Comparison of ENCODE assay signal across 18 cellular contexts in genomic region chr13:81184556-81185265, GRCh38.
"Had no signal": no experiment of that assay in that cellular context is flagged by ENCODE, and none has a peak within 500 bp of the region (broad histone marks: within the 10 kb centered on the region; RNA-seq: fewer than 3 reads in every experiment).

No MANE protein-coding gene starts in this region.

- ATAC-seq: activated CD4-positive, CD25-positive, alpha-beta regulatory T cell treated with anti-CD3 and anti-CD28 coated beads, Interleukin-2, amount 50 U/mL, for 24 hours; foreskin keratinocyte; left cardiac atrium; lower lobe of right lung; naive thymus-derived CD4-positive, alpha-beta T cell; stimulated activated effector memory CD8-positive, alpha-beta T cell treated with anti-CD3 and anti-CD28 coated beads, Interleukin-12 subunit alpha, Interleukin-12 subunit beta, amount 100 ng/mL, for 72 hours; T-helper 17 cell had no signal

- FAIRE-seq: TTC549 had no signal

- DNase-seq: activated gamma-delta T cell; activated naive CD8-positive, alpha-beta T cell treated with anti-CD3 and anti-CD28 coated beads, Interleukin-2, amount 10 ng/mL, durations not matched to agents 7 days and 5 days; activated T-cell treated with anti-CD3 and anti-CD28 coated beads, Interleukin-2, amount 50 U/mL, for 1 hour; aorta; cortex of kidney; effector memory CD4-positive, alpha-beta T cell; foreskin keratinocyte; immature natural killer cell; left cardiac atrium; lower lobe of right lung; naive thymus-derived CD4-positive, alpha-beta T cell; posterior cingulate gyrus; T-helper 17 cell; tibial artery; uterus had no signal

- H3K27ac ChIP-seq: foreskin keratinocyte, lower lobe of right lung, tibial artery, uterus had no signal
